In genomic region chr9:13088734-13089427, GRCh38 we compare ENCODE assay signal across 9 cellular contexts.
DNase-seq lines count a peak whose midpoint lies in the region; ATAC-seq and TF ChIP-seq lines count a peak whose summit lies in the region.
"Had no signal": no experiment of that assay in that cellular context is flagged by ENCODE, and none has a peak within 500 bp of the region (broad histone marks: within the 10 kb centered on the region; RNA-seq: fewer than 3 reads in every experiment).

No MANE protein-coding gene starts in this region.

- CTCF ChIA-PET in Caco-2 (lab: Charles Lee), result interaction anchor here (0.6 kb wide), 1 partner anchor 55 kb away, joined by 3 read pairs; no protein-coding TSS in a partner anchor

- no peak overlapping the region for H3K4me3 ChIP-seq in Caco-2 (ENCODE audit: low read depth, low read length)
- H3K4me3 ChIP-seq in ovary, result no peak overlapping the region

- H3K27me3 Mint-ChIP-seq in Caco-2 (ENCODE audit: insufficient read depth, unreplicated experiment) (peaks cover 2% of the 10 kb centered on the region), immature natural killer cell (ENCODE audit: low read depth in 3 of 3) (peaks cover 0 to 2% (median 0%) of the 10 kb centered on the region in 3 donors)
- H3K27me3 Mint-ChIP-seq: IgD-negative memory B cell had no signal

- no peak overlapping the region for H3K27ac ChIP-seq in ovary

- DNase-seq in Caco-2, result peak in 1 of 2 experiments; percentile 27
- peak; percentile 36 for DNase-seq in NCI-H1048 (lab: John Stamatoyannopoulos, UW)
- DNase-seq in SK-N-DZ (ENCODE audit: low spot score), result peak; percentile 35
- peak; percentile 57 for DNase-seq in fibroblast of the conjunctiva (ENCODE audit: low read depth)
- peak in 2 of 5 donors; percentile 15 to 30 for DNase-seq in ovary
- DNase-seq in immature natural killer cell, result no peak
- no peak for DNase-seq in activated T-cell treated with anti-CD3 and anti-CD28 coated beads, Interleukin-2, amount 50 U/mL, for 1 hour

- TF ChIP-seq EP300 in ovary (IDR thresholded peaks at IDR 0.05), result no peak

- H3K36me3 ChIP-seq in Caco-2 (ENCODE audit: control insufficient read depth, insufficient read depth, low read length) (no peaks in the 10 kb centered on the region), ovary (no peaks in the 10 kb centered on the region)

- no peaks in the 10 kb centered on the region for H3K36me3 Mint-ChIP-seq in Caco-2 (ENCODE audit: insufficient read depth, unreplicated experiment)
- no peaks in the 10 kb centered on the region for H3K36me3 Mint-ChIP-seq in immature natural killer cell
- H3K36me3 Mint-ChIP-seq: IgD-negative memory B cell had no signal

- H3K4me1 ChIP-seq in Caco-2, result no peaks in the 10 kb centered on the region
- H3K4me1 ChIP-seq in ovary (ENCODE audit: insufficient read depth), result no peaks in the 10 kb centered on the region

- WGBS in ovary, 3 donors, result 12 to 19% (median 16%) methylated on average over 10 of the region's 10 CpGs

- TF ChIP-seq POLR2A in ovary (IDR thresholded peaks at IDR 0.05), result no peak

- H3K27ac Mint-ChIP-seq in Caco-2 (ENCODE audit: unreplicated experiment) (no peak overlapping the region), immature natural killer cell (no peak overlapping the region)
- H3K27ac Mint-ChIP-seq: IgD-negative memory B cell had no signal

- H3K9me3 Mint-ChIP-seq in Caco-2 (ENCODE audit: unreplicated experiment), result no peaks in the 10 kb centered on the region
- H3K9me3 Mint-ChIP-seq in immature natural killer cell, result peaks cover 0 to 27% (median 5%) of the 10 kb centered on the region in 6 donors

- no peaks in the 10 kb centered on the region for H3K27me3 ChIP-seq in Caco-2 (replicated peaks; ENCODE audit: control insufficient read depth, insufficient read depth, low read length)
- no peaks in the 10 kb centered on the region for H3K27me3 ChIP-seq in ovary

- H3K4me1 Mint-ChIP-seq in Caco-2 (ENCODE audit: low read depth, unreplicated experiment) (peaks cover 6% of the 10 kb centered on the region), immature natural killer cell (no peaks in the 10 kb centered on the region)
- H3K4me1 Mint-ChIP-seq: IgD-negative memory B cell had no signal

- POLR2A ChIA-PET in Caco-2 (lab: Charles Lee), result no interaction called here

- intact Hi-C loops in Caco-2 (cut with micrococcal nuclease; ENCODE audit: unreplicated experiment), result loop anchor here (1.0 to 5.0 kb wide), 2 partner anchors 55 to 367 kb away; no protein-coding TSS in a partner anchor
- intact Hi-C loops in ovary (cut with DNase I), result loop anchor here in 3 of 4 donors (5.0 to 10.0 kb wide), 3 partner anchors 364 to 688 kb away; no protein-coding TSS in a partner anchor

- TF ChIP-seq CTCF in Caco-2 (IDR thresholded peaks at IDR 0.05; ENCODE audit: insufficient read depth in 1 of 2, low read depth in 1 of 2, low read length in 1 of 2, severe bottlenecking in 1 of 2, unreplicated experiment in 1 of 2) (peak; percentile 49 to 54), ovary (IDR thresholded peaks at IDR 0.05) (peak; percentile 20 to 45 (median 20))

- H3K9me3 ChIP-seq in Caco-2 (no peaks in the 10 kb centered on the region), ovary (no peaks in the 10 kb centered on the region)

- H3K4me3 Mint-ChIP-seq in Caco-2 (ENCODE audit: unreplicated experiment) (no peak overlapping the region), immature natural killer cell (no peak overlapping the region)
- H3K4me3 Mint-ChIP-seq: IgD-negative memory B cell had no signal

- BruUV-seq in Caco-2 (replicated peaks; lab: Mats Ljungman, UMichigan), result no TSS peak

- peak; percentile 70 for ATAC-seq in GM21723 (IDR thresholded peaks at IDR 0.05; ENCODE audit: unreplicated experiment)

Comparison
In these comparisons a context has a peak if more than half of its experiments do, and no peak if none do; other contexts are left out.
1. DNase-seq: peak in NCI-H1048 (single experiment), SK-N-DZ (single experiment) and fibroblast of the conjunctiva (single experiment); none in immature natural killer cell (0 of 3) and activated T-cell treated with anti-CD3 and anti-CD28 coated beads, Interleukin-2, amount 50 U/mL, for 1 hour (single experiment).